ENCODE assay signal across 2 cellular contexts in genomic region chr4:168979338-168979737, GRCh38.
TF ChIP-seq lines count a peak whose summit lies in the region.

No MANE protein-coding gene starts in this region.

TF ChIP-seq in WTC11, 78 proteins besides CTCF, POLR2A, EP300 and RAD21 (continued from another document):
- TF ChIP-seq OVOL2 (CRISPR knock-in tag; IDR thresholded peaks at IDR 0.05; ENCODE audit: borderline replicate concordance) = no peak
- TF ChIP-seq NFATC4 (CRISPR knock-in tag; IDR thresholded peaks at IDR 0.05) = no peak
- TF ChIP-seq RELA (CRISPR knock-in tag; IDR thresholded peaks at IDR 0.05; ENCODE audit: borderline replicate concordance) = no peak
- TF ChIP-seq HMGXB4 (CRISPR knock-in tag; IDR thresholded peaks at IDR 0.05) = no peak
- no peak for TF ChIP-seq CREB1 (CRISPR knock-in tag; IDR thresholded peaks at IDR 0.05)
- TF ChIP-seq SMAD3 (CRISPR knock-in tag; IDR thresholded peaks at IDR 0.05; ENCODE audit: borderline replicate concordance) = no peak
- no peak for TF ChIP-seq ZNF138 (CRISPR knock-in tag; conservative IDR thresholded peaks at IDR 0.05)

TF ChIP-seq in HepG2, 621 proteins besides CTCF, POLR2A, EP300 and RAD21 (continued from another document and continues in another):
- TF ChIP-seq ZNF281 (CRISPR knock-in tag; IDR thresholded peaks at IDR 0.05; ENCODE audit: borderline replicate concordance) (peak; percentile 57; the same call in 1 of the 2 replicates), AFF4 (CRISPR knock-in tag; IDR thresholded peaks at IDR 0.05) (no peak), ATF7-NPFF (CRISPR knock-in tag; IDR thresholded peaks at IDR 0.05; ENCODE audit: low read depth) (no peak), ZMAT3 (CRISPR knock-in tag; conservative IDR thresholded peaks at IDR 0.05) (no peak), ZNF12 (CRISPR knock-in tag; IDR thresholded peaks at IDR 0.05) (no peak), PPARG (CRISPR knock-in tag; conservative IDR thresholded peaks at IDR 0.05) (no peak), ZBTB1 (CRISPR knock-in tag; IDR thresholded peaks at IDR 0.05; ENCODE audit: borderline replicate concordance) (no peak), IRF9 (CRISPR knock-in tag; IDR thresholded peaks at IDR 0.05; ENCODE audit: borderline replicate concordance) (no peak), ZNF414 (CRISPR knock-in tag; IDR thresholded peaks at IDR 0.05) (no peak), ZNF550 (CRISPR knock-in tag; IDR thresholded peaks at IDR 0.05; ENCODE audit: borderline replicate concordance) (no peak), ZBTB38 (CRISPR knock-in tag; IDR thresholded peaks at IDR 0.05) (peak; percentile 70), ZNF510 (CRISPR knock-in tag; IDR thresholded peaks at IDR 0.05; ENCODE audit: low read depth) (no peak), HNRNPLL (IDR thresholded peaks at IDR 0.05; ENCODE audit: low read depth, low read length, poor library complexity, severe bottlenecking) (no peak), ZNF225 (CRISPR knock-in tag; IDR thresholded peaks at IDR 0.05) (no peak), ZNF292 (CRISPR knock-in tag; IDR thresholded peaks at IDR 0.05; ENCODE audit: borderline replicate concordance, low read depth) (0 out of 2 replicates have a peak, but pooled peaks have one; percentile 37), ZNF335 (CRISPR knock-in tag; IDR thresholded peaks at IDR 0.05) (no peak), AHR (CRISPR knock-in tag; IDR thresholded peaks at IDR 0.05) (no peak), POGZ (CRISPR knock-in tag; IDR thresholded peaks at IDR 0.05) (peak; percentile 87), HNRNPH1 (optimal IDR thresholded peaks at IDR 0.05; ENCODE audit: low read depth, low read length) (no peak), CBX5 (CRISPR knock-in tag; IDR thresholded peaks at IDR 0.05; ENCODE audit: borderline replicate concordance) (no peak), ZNF740 (CRISPR knock-in tag; IDR thresholded peaks at IDR 0.05) (no peak), MED13 (CRISPR knock-in tag; IDR thresholded peaks at IDR 0.05) (no peak), ZNF639 (CRISPR knock-in tag; conservative IDR thresholded peaks at IDR 0.05) (no peak), SOX13 (IDR thresholded peaks at IDR 0.05) (no peak), SOX13 (CRISPR knock-in tag; conservative IDR thresholded peaks at IDR 0.05 in 1 of 2, IDR thresholded peaks at IDR 0.05 in 1 of 2) (no peak), NBN (conservative IDR thresholded peaks at IDR 0.05) (no peak), TBL1XR1 (IDR thresholded peaks at IDR 0.05; ENCODE audit: borderline replicate concordance, low read length, partially characterized antibody) (no peak), ZNF615 (CRISPR knock-in tag; IDR thresholded peaks at IDR 0.05; ENCODE audit: borderline replicate concordance) (no peak), ZKSCAN8 (CRISPR knock-in tag; IDR thresholded peaks at IDR 0.05; ENCODE audit: borderline replicate concordance) (no peak), ZBTB4 (CRISPR knock-in tag; IDR thresholded peaks at IDR 0.05; ENCODE audit: borderline replicate concordance) (peak; percentile 83; the same call in 1 of the 2 replicates), FOSL2 (CRISPR knock-in tag; IDR thresholded peaks at IDR 0.05) (no peak), SIN3A (IDR thresholded peaks at IDR 0.05; ENCODE audit: borderline replicate concordance, low read depth, low read length) (no peak), YEATS2 (CRISPR knock-in tag; IDR thresholded peaks at IDR 0.05; ENCODE audit: borderline replicate concordance) (no peak), SRSF9 (IDR thresholded peaks at IDR 0.05; ENCODE audit: borderline replicate concordance, insufficient read depth, low read depth, low read length, poor library complexity, severe bottlenecking) (no peak), ZNF619 (CRISPR knock-in tag; IDR thresholded peaks at IDR 0.05) (no peak), ELF4 (CRISPR knock-in tag; IDR thresholded peaks at IDR 0.05; ENCODE audit: borderline replicate concordance) (no peak), SIX4 (CRISPR knock-in tag; IDR thresholded peaks at IDR 0.05) (no peak), ZNF644 (CRISPR knock-in tag; IDR thresholded peaks at IDR 0.05; ENCODE audit: low read depth) (0 out of 2 replicates have a peak, but pooled peaks have one; percentile 28), ZNF512B (CRISPR knock-in tag; IDR thresholded peaks at IDR 0.05; ENCODE audit: borderline replicate concordance) (no peak), CEBPZ (IDR thresholded peaks at IDR 0.05; ENCODE audit: low read length) (no peak)
